Comparison of ENCODE assay signal across 27 cellular contexts in the genomic region with DNA sequence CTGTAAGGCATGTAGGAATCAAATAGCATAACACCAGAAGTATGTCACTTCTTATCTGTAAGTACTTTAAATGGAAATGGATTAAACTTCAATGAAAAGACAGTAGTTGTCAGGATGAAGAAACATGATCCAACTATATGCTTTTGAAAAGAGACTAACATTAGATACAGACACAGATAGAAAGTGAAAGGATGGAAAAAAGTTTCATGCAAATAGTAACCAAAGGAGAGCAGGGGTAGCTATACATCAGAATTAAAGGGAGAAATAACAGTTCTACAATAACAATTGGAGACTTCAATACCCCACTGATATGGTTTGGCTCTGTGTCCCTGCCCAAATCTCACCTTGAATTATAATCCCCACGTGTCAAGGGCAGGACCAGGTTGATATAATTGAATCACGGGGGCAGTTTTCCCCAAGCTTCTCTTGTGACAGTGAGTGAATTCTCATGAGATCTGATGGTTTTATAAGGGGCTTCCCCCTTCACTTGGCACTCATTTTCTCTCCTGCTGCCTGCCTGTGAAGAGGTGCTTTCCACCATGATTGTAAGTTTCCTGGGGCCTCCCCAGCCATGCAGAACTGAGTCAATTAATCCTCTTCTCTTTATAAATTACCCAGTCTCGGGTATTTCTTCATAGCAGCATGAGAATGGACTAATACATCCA.
DNase-seq lines count a peak whose midpoint lies in the region; ATAC-seq, FAIRE-seq and TF ChIP-seq lines count a peak whose summit lies in the region.
"Had no signal": no experiment of that assay in that cellular context is flagged by ENCODE, and none has a peak within 500 bp of the region (broad histone marks: within the 10 kb centered on the region; RNA-seq: fewer than 3 reads in every experiment).

No MANE protein-coding gene starts in this region.

- no peak overlapping the region for H2AFZ ChIP-seq in GM12878 (ENCODE audit: control insufficient read depth, low read depth, low read length)
- H2AFZ ChIP-seq: GM23248, PC-9 had no signal

- H3K36me3 ChIP-seq in GM12878 (ENCODE audit: control insufficient read depth in 2 of 2, insufficient read depth in 2 of 2, low read length in 1 of 2): no peaks in the 10 kb centered on the region
- H3K36me3 ChIP-seq: BE2C, SJSA1 had no signal

- no peaks in the 10 kb centered on the region for H3K36me3 Mint-ChIP-seq in activated CD4-positive, alpha-beta T cell treated with anti-CD3 and anti-CD28 coated beads for 36 hours (ENCODE audit: low read depth)
- H3K36me3 Mint-ChIP-seq in HFFc6 (ENCODE audit: low read depth): peaks cover 8% of the 10 kb centered on the region; the same call in 1 of the 2 replicates
- H3K36me3 Mint-ChIP-seq: CD4-positive, CD25-positive, alpha-beta regulatory T cell had no signal

- no peaks in the 10 kb centered on the region for H3K79me2 ChIP-seq in GM12878 (ENCODE audit: control insufficient read depth, insufficient read depth, low read length)

- H3K9me3 ChIP-seq in GM12878 (replicated peaks; ENCODE audit: control insufficient read depth, insufficient read depth, low read length): no peaks in the 10 kb centered on the region; the same call in 2 of the 3 replicates
- H3K9me3 ChIP-seq: BE2C, SJSA1 had no signal

- ATAC-seq in activated CD4-positive, alpha-beta T cell treated with anti-CD3 and anti-CD28 coated beads for 36 hours: no peak
- ATAC-seq in HG03432 (IDR thresholded peaks at IDR 0.05; ENCODE audit: unreplicated experiment): peak; percentile 65
- peak; percentile 80 for ATAC-seq in GM12878
- no peak for ATAC-seq in stimulated activated naive CD8-positive, alpha-beta T cell treated with anti-CD3 and anti-CD28 coated beads, Interleukin-15, Interleukin-2, amounts not matched to agents 100 U/mL and 50 U/mL, for 24 hours

- H3K4me2 ChIP-seq in GM12878 (ENCODE audit: control insufficient read depth, insufficient read depth): no peak overlapping the region
- H3K4me2 ChIP-seq: PC-9 had no signal

- no peaks in the 10 kb centered on the region for H3K4me1 Mint-ChIP-seq in activated CD4-positive, alpha-beta T cell treated with anti-CD3 and anti-CD28 coated beads for 36 hours
- H3K4me1 Mint-ChIP-seq in HFFc6 (ENCODE audit: low read depth): peaks cover 31% of the 10 kb centered on the region
- H3K4me1 Mint-ChIP-seq: CD4-positive, CD25-positive, alpha-beta regulatory T cell had no signal

- no peak overlapping the region for H3K27ac ChIP-seq in GM12878 (ENCODE audit: control insufficient read depth, insufficient read depth)
- H3K27ac ChIP-seq: 22Rv1, GM23248, PC-9, SJSA1 had no signal

- WGBS in GM12878 (ENCODE audit: insufficient coverage, insufficient replicate concordance, low lambda C conversion rate, missing lambda C conversion rate): 0% methylated on average over 3 of the region's 3 CpGs

- no peak for TF ChIP-seq RAD21 in GM12878 (IDR thresholded peaks at IDR 0.05; ENCODE audit: insufficient read depth, low read depth, low read length)

- intact Hi-C loops in activated CD4-positive, alpha-beta T cell treated with anti-CD3 and anti-CD28 coated beads for 36 hours (cut with DNase I, micrococcal nuclease): no loop called here
- intact Hi-C loops in GM12878 (cut with micrococcal nuclease; ENCODE audit: unreplicated experiment): no loop called here

- H3K27me3 Mint-ChIP-seq in activated CD4-positive, alpha-beta T cell treated with anti-CD3 and anti-CD28 coated beads for 36 hours: no peaks in the 10 kb centered on the region
- peaks cover 1% of the 10 kb centered on the region; the same call in 1 of the 2 replicates for H3K27me3 Mint-ChIP-seq in HFFc6 (ENCODE audit: insufficient read depth)
- H3K27me3 Mint-ChIP-seq: CD4-positive, CD25-positive, alpha-beta regulatory T cell had no signal

- H3K4me1 ChIP-seq in GM12878 (ENCODE audit: control insufficient read depth, insufficient read depth, low read length): no peaks in the 10 kb centered on the region
- H3K4me1 ChIP-seq: BE2C, SJSA1 had no signal

- POLR2A ChIA-PET in activated CD4-positive, alpha-beta T cell treated with anti-CD3 and anti-CD28 coated beads for 36 hours (lab: Charles Lee): no interaction called here
- POLR2A ChIA-PET in GM12878 (lab: Charles Lee): no interaction called here

- in situ Hi-C loops in GM12878 (cut with MboI): no loop called here

- H3K27me3 ChIP-seq in GM12878 (replicated peaks in 1 of 2; ENCODE audit: control insufficient read depth in 2 of 2, insufficient read depth in 2 of 2, low read length in 1 of 2): no peaks in the 10 kb centered on the region
- H3K27me3 ChIP-seq: BE2C, SJSA1 had no signal

- no peak for TF ChIP-seq EP300 in GM12878 (IDR thresholded peaks at IDR 0.05; ENCODE audit: borderline replicate concordance in 1 of 2, control insufficient read depth in 1 of 2, low read depth in 2 of 2, low read length in 2 of 2)

- no peak overlapping the region for H3K4me3 Mint-ChIP-seq in activated CD4-positive, alpha-beta T cell treated with anti-CD3 and anti-CD28 coated beads for 36 hours
- peak overlapping the region; percentile 22; the same call in 1 of the 2 replicates for H3K4me3 Mint-ChIP-seq in HFFc6
- H3K4me3 Mint-ChIP-seq: CD4-positive, CD25-positive, alpha-beta regulatory T cell had no signal

- no peak for FAIRE-seq in GM12878 (lab: Jason Lieb, UNC)

- RAD21 ChIA-PET in GM12878 (lab: Charles Lee; ENCODE audit: unreplicated experiment): no interaction called here

- SMC1A ChIA-PET in GM12878 (lab: Charles Lee; ENCODE audit: uncharacterized antibody, unreplicated experiment): interaction anchor here (0.8 kb wide), 1 partner anchor 752 kb away, joined by 4 read pairs; no protein-coding TSS in a partner anchor

- no TSS peak for BruUV-seq in GM12878 (replicated peaks; lab: Mats Ljungman, UMichigan)

- no peak overlapping the region for H3K27ac Mint-ChIP-seq in activated CD4-positive, alpha-beta T cell treated with anti-CD3 and anti-CD28 coated beads for 36 hours
- no peak overlapping the region for H3K27ac Mint-ChIP-seq in HFFc6
- H3K27ac Mint-ChIP-seq: CD4-positive, CD25-positive, alpha-beta regulatory T cell had no signal

- DNase-seq in activated CD4-positive, alpha-beta T cell treated with anti-CD3 and anti-CD28 coated beads for 36 hours: peak; percentile 15
- DNase-seq in activated CD4-positive, alpha-beta T cell treated with anti-CD3 and anti-CD28 coated beads for 1 hour: no peak
- DNase-seq in HFFc6 (no peak), GM12878 (ENCODE audit: low read depth, low spot score) (no peak), RPMI8226 (no peak), kidney glomerular epithelial cell (lab: John Stamatoyannopoulos, UW) (no peak)
- no peak for DNase-seq in stimulated activated naive CD8-positive, alpha-beta T cell treated with anti-CD3 and anti-CD28 coated beads, Interleukin-15, Interleukin-2, amounts not matched to agents 100 U/mL and 50 U/mL, for 24 hours
- DNase-seq: ACHN; BE2C; CD4-positive, CD25-positive, alpha-beta regulatory T cell; EL; GDM1; GM23248; H7; KBM-7; MV-4-11; NCI-H1105; NCI-H1436 treated with DMSO at 0.1 percent for 48 hours; NCI-H1930; NCI-H2107; NCI-H524; NCI-H774; PC-9; Right ventricle myocardium superior had no signal

- TF ChIP-seq CTCF in HFFc6 (IDR thresholded peaks at IDR 0.05): no peak
- no peak for TF ChIP-seq CTCF in GM12878 (IDR thresholded peaks at IDR 0.05 in 2 of 3, conservative IDR thresholded peaks at IDR 0.05 in 1 of 3; ENCODE audit: control insufficient read depth in 2 of 3, extremely low read depth in 1 of 3, insufficient read depth in 1 of 3, low read depth in 3 of 3, low read length in 3 of 3)

- no peak overlapping the region for H3K9ac ChIP-seq in GM12878 (ENCODE audit: control insufficient read depth, insufficient read depth, low read length)
- H3K9ac ChIP-seq: GM23248 had no signal

- no peak overlapping the region for H3K4me3 ChIP-seq in GM12878
- H3K4me3 ChIP-seq: GM23248, PC-9, SJSA1 had no signal

- TF ChIP-seq POLR2A in GM12878 (IDR thresholded peaks at IDR 0.05; ENCODE audit: low read depth, low read length): no peak

- no peaks in the 10 kb centered on the region for H4K20me1 ChIP-seq in GM12878 (ENCODE audit: control insufficient read depth, insufficient read depth)

- H3K9me3 Mint-ChIP-seq in activated CD4-positive, alpha-beta T cell treated with anti-CD3 and anti-CD28 coated beads for 36 hours (ENCODE audit: low read depth): peaks cover 13% of the 10 kb centered on the region
- no peaks in the 10 kb centered on the region; the same call in 1 of the 2 replicates for H3K9me3 Mint-ChIP-seq in HFFc6

- CTCF ChIA-PET in activated CD4-positive, alpha-beta T cell treated with anti-CD3 and anti-CD28 coated beads for 36 hours (lab: Charles Lee): no interaction called here
- CTCF ChIA-PET in GM12878 (lab: Yijun Ruan, JAX): interaction anchor here (0.6 to 0.7 kb wide), 2 partner anchors 538 to 663 kb away, joined by 3 read pairs; no protein-coding TSS in a partner anchor

TF ChIP-seq in GM12878, 131 proteins besides CTCF, POLR2A, EP300 and RAD21 (continues in another document):
- no peak for TF ChIP-seq EZH2 (IDR thresholded peaks at IDR 0.05; ENCODE audit: borderline replicate concordance, control insufficient read depth, low read depth, low read length)
- no peak for TF ChIP-seq TAF1 (IDR thresholded peaks at IDR 0.05; ENCODE audit: borderline replicate concordance, low read depth, low read length)
- TF ChIP-seq MYC (IDR thresholded peaks at IDR 0.05; ENCODE audit: insufficient read depth, insufficient read length, insufficient replicate concordance, low read length, severe bottlenecking): no peak
- TF ChIP-seq, protein P1, sequence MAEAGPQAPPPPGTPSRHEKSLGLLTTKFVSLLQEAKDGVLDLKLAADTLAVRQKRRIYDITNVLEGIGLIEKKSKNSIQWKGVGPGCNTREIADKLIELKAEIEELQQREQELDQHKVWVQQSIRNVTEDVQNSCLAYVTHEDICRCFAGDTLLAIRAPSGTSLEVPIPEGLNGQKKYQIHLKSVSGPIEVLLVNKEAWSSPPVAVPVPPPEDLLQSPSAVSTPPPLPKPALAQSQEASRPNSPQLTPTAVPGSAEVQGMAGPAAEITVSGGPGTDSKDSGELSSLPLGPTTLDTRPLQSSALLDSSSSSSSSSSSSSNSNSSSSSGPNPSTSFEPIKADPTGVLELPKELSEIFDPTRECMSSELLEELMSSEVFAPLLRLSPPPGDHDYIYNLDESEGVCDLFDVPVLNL (IDR thresholded peaks at IDR 0.05; ENCODE audit: low read depth, low read length): no peak
- no peak for TF ChIP-seq SMAD5 (IDR thresholded peaks at IDR 0.05; ENCODE audit: low read depth)
- TF ChIP-seq BHLHE40 (IDR thresholded peaks at IDR 0.05; ENCODE audit: borderline replicate concordance in 1 of 2, low read depth in 2 of 2, low read length in 1 of 2): peak in 1 of 2 experiments; percentile 39; a peak in 1 of 4 replicates
- TF ChIP-seq PML (IDR thresholded peaks at IDR 0.05; ENCODE audit: low read length): no peak
- TF ChIP-seq SMAD1 (IDR thresholded peaks at IDR 0.05; ENCODE audit: low read depth, partially characterized antibody): no peak

Comparison
In these comparisons a context has a peak if more than half of its experiments do, and no peak if none do; other contexts are left out.
1. ATAC-seq: peak in HG03432 (single experiment) and GM12878 (single experiment); none in activated CD4-positive, alpha-beta T cell treated with anti-CD3 and anti-CD28 coated beads for 36 hours (single experiment) and stimulated activated naive CD8-positive, alpha-beta T cell treated with anti-CD3 and anti-CD28 coated beads, Interleukin-15, Interleukin-2, amounts not matched to agents 100 U/mL and 50 U/mL, for 24 hours (single experiment).